Comparison of ENCODE assay signal across 20 cellular contexts in the genomic region with DNA sequence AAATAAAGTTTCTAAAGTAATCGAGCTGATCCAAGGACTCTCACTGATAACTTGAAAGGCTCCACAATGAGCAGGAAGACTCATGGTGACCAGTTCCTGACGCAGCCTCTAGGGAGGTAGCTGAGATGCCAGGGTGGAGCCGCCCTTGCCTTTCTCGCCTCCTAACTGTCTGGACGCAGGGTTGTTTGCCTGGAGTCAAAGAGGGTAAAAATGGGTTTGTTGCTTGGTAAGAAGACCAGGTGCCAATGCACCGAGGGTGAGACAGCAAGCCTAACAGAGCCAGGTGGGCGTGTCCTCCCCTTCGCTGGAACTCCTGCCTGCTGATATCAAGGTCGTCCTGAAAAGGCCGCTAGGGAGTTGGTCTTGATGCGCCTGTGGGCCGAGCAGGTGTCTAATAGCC. TPM values are rescaled to one million over a fixed set of nuclear protein-coding genes. Genes with fewer than 3 reads are reported as not detected.
A peak's percentile ranks its signal among the peaks of the same experiment; 100 is the strongest.
DNase-seq lines count a peak whose midpoint lies in the region; ATAC-seq, FAIRE-seq and TF ChIP-seq lines count a peak whose summit lies in the region.
"Had no signal": no experiment of that assay in that cellular context is flagged by ENCODE, and none has a peak within 500 bp of the region (broad histone marks: within the 10 kb centered on the region; RNA-seq: fewer than 3 reads in every experiment).

No MANE protein-coding gene starts in this region.

- no peaks in the 10 kb centered on the region for H3K9me3 ChIP-seq in kidney (ENCODE audit: control insufficient read depth in 1 of 2, low read length in 2 of 2)
- H3K9me3 ChIP-seq: BLaER1 treated with 17β-estradiol and CSF1 and Interleukin-3, amounts not matched to agents 10 nM and 100 nM; SJSA1 had no signal

- ATAC-seq in natural killer cell treated with Interleukin-12 subunit alpha and Interleukin-12 subunit beta and Interleukin-15 and Interleukin-18, amount 100 ng/mL, for 72 hours, result no peak
- ATAC-seq in natural killer cell (no peak), sciatic nerve (no peak), HG02571 (IDR thresholded peaks at IDR 0.05; ENCODE audit: unreplicated experiment) (no peak), GM21360 (IDR thresholded peaks at IDR 0.05; ENCODE audit: unreplicated experiment) (no peak)

- FAIRE-seq in kidney (lab: Jason Lieb, UNC), result no peak
- FAIRE-seq: GM12892, H54 had no signal

- H3K36me3 Mint-ChIP-seq in natural killer cell treated with Interleukin-12 subunit alpha and Interleukin-12 subunit beta and Interleukin-15 and Interleukin-18, amount 100 ng/mL, for 72 hours, result no peaks in the 10 kb centered on the region
- H3K36me3 Mint-ChIP-seq in natural killer cell, result no peaks in the 10 kb centered on the region
- H3K36me3 Mint-ChIP-seq: CD8-positive, alpha-beta memory T cell had no signal

- H3K27me3 Mint-ChIP-seq in natural killer cell treated with Interleukin-12 subunit alpha and Interleukin-12 subunit beta and Interleukin-15 and Interleukin-18, amount 100 ng/mL, for 72 hours, result peaks cover 3 to 6% of the 10 kb centered on the region in 2 donors
- peaks cover 0 to 6% of the 10 kb centered on the region in 2 donors for H3K27me3 Mint-ChIP-seq in natural killer cell (ENCODE audit: low read depth in 2 of 2)

- TF ChIP-seq CTCF in natural killer cell (IDR thresholded peaks at IDR 0.05), result no peak
- TF ChIP-seq CTCF in kidney (IDR thresholded peaks at IDR 0.05; ENCODE audit: borderline replicate concordance, extremely low read depth, insufficient read depth), result no peak

- no peaks in the 10 kb centered on the region for H3K36me3 ChIP-seq in kidney (ENCODE audit: control insufficient read depth in 1 of 2, insufficient read depth in 2 of 2, low read length in 2 of 2)
- H3K36me3 ChIP-seq: BLaER1 treated with 17β-estradiol and CSF1 and Interleukin-3, amounts not matched to agents 10 nM and 100 nM; SJSA1 had no signal

- H3K4me3 Mint-ChIP-seq in natural killer cell treated with Interleukin-12 subunit alpha and Interleukin-12 subunit beta and Interleukin-15 and Interleukin-18, amount 100 ng/mL, for 72 hours, result no peak overlapping the region
- H3K4me3 Mint-ChIP-seq in natural killer cell, result no peak overlapping the region
- H3K4me3 Mint-ChIP-seq: CD8-positive, alpha-beta memory T cell had no signal

- no peak overlapping the region for H3K4me3 ChIP-seq in kidney (ENCODE audit: low read length in 2 of 2)
- H3K4me3 ChIP-seq: BLaER1 treated with 17β-estradiol and CSF1 and Interleukin-3, amounts not matched to agents 10 nM and 100 nM; SJSA1 had no signal

- H3K9me3 Mint-ChIP-seq in natural killer cell treated with Interleukin-12 subunit alpha and Interleukin-12 subunit beta and Interleukin-15 and Interleukin-18, amount 100 ng/mL, for 72 hours, result no peaks in the 10 kb centered on the region
- H3K9me3 Mint-ChIP-seq in natural killer cell, result no peaks in the 10 kb centered on the region
- H3K9me3 Mint-ChIP-seq: CD8-positive, alpha-beta memory T cell had no signal

- H3K27ac Mint-ChIP-seq in natural killer cell treated with Interleukin-12 subunit alpha and Interleukin-12 subunit beta and Interleukin-15 and Interleukin-18, amount 100 ng/mL, for 72 hours, result no peak overlapping the region
- H3K27ac Mint-ChIP-seq in natural killer cell, result no peak overlapping the region
- H3K27ac Mint-ChIP-seq: CD8-positive, alpha-beta memory T cell had no signal

- peaks cover 0 to 2% of the 10 kb centered on the region in 2 donors for H3K4me1 Mint-ChIP-seq in natural killer cell treated with Interleukin-12 subunit alpha and Interleukin-12 subunit beta and Interleukin-15 and Interleukin-18, amount 100 ng/mL, for 72 hours (ENCODE audit: low read depth in 2 of 2)
- no peaks in the 10 kb centered on the region for H3K4me1 Mint-ChIP-seq in natural killer cell
- H3K4me1 Mint-ChIP-seq: CD8-positive, alpha-beta memory T cell had no signal

- intact Hi-C loops in natural killer cell (cut with micrococcal nuclease) (no loop called here), kidney (cut with DNase I) (no loop called here), sciatic nerve (cut with DNase I) (no loop called here)

- peak; percentile 44 for DNase-seq in natural killer cell treated with Interleukin-12 subunit alpha and Interleukin-12 subunit beta and Interleukin-15 and Interleukin-18, amount 100 ng/mL, for 72 hours (ENCODE audit: low spot score)
- no peak for DNase-seq in natural killer cell
- peak; percentile 13 for DNase-seq in kidney
- DNase-seq in sciatic nerve (ENCODE audit: low spot score), result peak; percentile 32
- no peak for DNase-seq in DMS79 treated with DMSO at 0.1 percent for 48 hours (lab: John Stamatoyannopoulos, UW)
- DNase-seq: CD8-positive, alpha-beta memory T cell; DMS53; NCI-H1417; NCI-H187 treated with DMSO at 0.1 percent for 48 hours; NCI-H226; NCI-H524 had no signal

- H3K9ac ChIP-seq in kidney (ENCODE audit: low read length in 2 of 2), result no peak overlapping the region
- H3K9ac ChIP-seq: BLaER1 treated with 17β-estradiol and CSF1 and Interleukin-3, amounts not matched to agents 10 nM and 100 nM; KMS-11 had no signal

- H3K27ac ChIP-seq in kidney (ENCODE audit: low read depth in 2 of 2, low read length in 2 of 2), result no peak overlapping the region
- H3K27ac ChIP-seq: BLaER1 treated with 17β-estradiol and CSF1 and Interleukin-3, amounts not matched to agents 10 nM and 100 nM; KMS-11; SJSA1 had no signal

- no peaks in the 10 kb centered on the region for H3K4me1 ChIP-seq in kidney (ENCODE audit: control insufficient read depth in 1 of 2, insufficient read depth in 1 of 2, low read depth in 1 of 2, low read length in 2 of 2)
- H3K4me1 ChIP-seq: SJSA1 had no signal

RNA-seq across cellular contexts. Expression of gene FCN1, which starts 48.6 kb away (rescaled TPM):
- not detected for total RNA-seq in natural killer cell treated with Interleukin-12 subunit alpha and Interleukin-12 subunit beta and Interleukin-15 and Interleukin-18, amount 100 ng/mL, for 72 hours
- total RNA-seq in natural killer cell (10 to 100 TPM; 22.7 to 70.3 (median 26.9) TPM), kidney (13.0 TPM), sciatic nerve (16.1 TPM)
- polyA plus RNA-seq in kidney (ENCODE audit: insufficient read depth, low read depth, low replicate concordance), result 3.2 TPM
- total RNA-seq: HT-29, M059J, SJSA1 had no signal
- polyA plus RNA-seq: CD8-positive, alpha-beta memory T cell had no signal

Comparison
In these comparisons a context has a peak if more than half of its experiments do, and no peak if none do; other contexts are left out.
1. DNase-seq: peak in natural killer cell treated with Interleukin-12 subunit alpha and Interleukin-12 subunit beta and Interleukin-15 and Interleukin-18, amount 100 ng/mL, for 72 hours (single experiment), kidney (single experiment) and sciatic nerve (single experiment); none in natural killer cell (single experiment) and DMS79 treated with DMSO at 0.1 percent for 48 hours (single experiment).
2. RNA of gene FCN1, which starts 48.6 kb away (total RNA-seq): 22.7 to 70.3 TPM in natural killer cell, 16.1 TPM in sciatic nerve (single experiment) and 13.0 TPM in kidney (single experiment); not detected in natural killer cell treated with Interleukin-12 subunit alpha and Interleukin-12 subunit beta and Interleukin-15 and Interleukin-18, amount 100 ng/mL, for 72 hours; every median in the first group is over 10 times any median in the second.